Comparison of ENCODE assay signal across 34 cellular contexts in genomic region chr10:80729896-80730295, GRCh38.
"Had no signal": no experiment of that assay in that cellular context is flagged by ENCODE, and none has a peak within 500 bp of the region (broad histone marks: within the 10 kb centered on the region; RNA-seq: fewer than 3 reads in every experiment).

No MANE protein-coding gene starts in this region.

- ATAC-seq: activated naive CD4-positive, alpha-beta T cell treated with anti-CD3 and anti-CD28 coated beads, Interleukin-2, amount 50 U/mL, for 72 hours; activated naive CD8-positive, alpha-beta T cell treated with anti-CD3 and anti-CD28 coated beads, Interleukin-2, amount 50 U/mL, for 24 hours; activated T-cell treated with anti-CD3 and anti-CD28 coated beads, Interleukin-2, amount 50 U/mL, for 4 hours; activated T-cell treated with anti-CD3 and anti-CD28 coated beads, Interleukin-2, amount 50 U/mL, for 72 hours; activated T-helper 17 cell treated with anti-CD3 and anti-CD28 coated beads, Interleukin-2, amount 50 U/mL, for 72 hours; body of pancreas had no signal

- H3K4me1 ChIP-seq: adrenal gland, ascending aorta, body of pancreas, breast epithelium had no signal

- H3K36me3 ChIP-seq: adrenal gland, ascending aorta, brain microvascular endothelial cell, breast epithelium, cardiac muscle cell had no signal

- FAIRE-seq: astrocyte, bronchial epithelial cell had no signal

- DNase-seq: activated effector memory CD4-positive, alpha-beta T cell treated with anti-CD3 and anti-CD28 coated beads, Interleukin-2, amount 50 U/mL, for 16 hours; activated effector memory CD4-positive, alpha-beta T cell treated with Interleukin-2 at 50 U/mL for 16 hours; activated gamma-delta T cell; activated gamma-delta T cell treated with Interleukin-2 at 50 U/mL for 16 hours; activated naive CD4-positive, alpha-beta T cell; activated naive CD4-positive, alpha-beta T cell treated with anti-CD3 and anti-CD28 coated beads for 36 hours; activated naive CD4-positive, alpha-beta T cell treated with anti-CD3 and anti-CD28 coated beads, Interleukin-2, amount 10 ng/mL, durations not matched to agents 7 days and 5 days; activated naive CD4-positive, alpha-beta T cell treated with anti-CD3 and anti-CD28 coated beads, Interleukin-2, amount 50 U/mL, for 16 hours; activated naive CD4-positive, alpha-beta T cell treated with Interleukin-2 at 50 U/mL for 16 hours; activated naive CD8-positive, alpha-beta T cell treated with anti-CD3 and anti-CD28 coated beads for 36 hours; activated naive CD8-positive, alpha-beta T cell treated with anti-CD3 and anti-CD28 coated beads, Interleukin-2, amount 10 ng/mL, durations not matched to agents 7 days and 5 days; activated naive CD8-positive, alpha-beta T cell treated with anti-CD3 and anti-CD28 coated beads, Interleukin-2, amount 50 U/mL, for 24 hours; activated T-cell treated with anti-CD3 and anti-CD28 coated beads, Interleukin-2, amount 50 U/mL, for 1 hour; activated T-cell treated with anti-CD3 and anti-CD28 coated beads, Interleukin-2, amount 50 U/mL, for 24 hours; activated T-cell treated with anti-CD3 and anti-CD28 coated beads, Interleukin-2, amount 50 U/mL, for 4 hours; activated T-cell treated with anti-CD3 and anti-CD28 coated beads, Interleukin-2, amount 50 U/mL, for 48 hours; activated T-cell treated with anti-CD3 and anti-CD28 coated beads, Interleukin-2, amount 50 U/mL, for 72 hours; adrenal gland; amniotic stem cell; amygdala; anterior cingulate cortex; aorta; body of pancreas; brain microvascular endothelial cell; caudate nucleus; central memory CD4-positive, alpha-beta T cell; cerebellar nuclear complex had no signal

- H3K27me3 ChIP-seq: adrenal gland, ascending aorta, body of pancreas, brain microvascular endothelial cell, breast epithelium, cardiac muscle cell had no signal

- H3K27ac ChIP-seq: adrenal gland, ascending aorta, body of pancreas, brain microvascular endothelial cell, breast epithelium, cardiac muscle cell had no signal

- H3K4me3 ChIP-seq: adrenal gland, ascending aorta, body of pancreas, breast epithelium, cardiac muscle cell had no signal

- H3K9me3 ChIP-seq: adrenal gland, ascending aorta, body of pancreas, breast epithelium had no signal
